In the genomic region with DNA sequence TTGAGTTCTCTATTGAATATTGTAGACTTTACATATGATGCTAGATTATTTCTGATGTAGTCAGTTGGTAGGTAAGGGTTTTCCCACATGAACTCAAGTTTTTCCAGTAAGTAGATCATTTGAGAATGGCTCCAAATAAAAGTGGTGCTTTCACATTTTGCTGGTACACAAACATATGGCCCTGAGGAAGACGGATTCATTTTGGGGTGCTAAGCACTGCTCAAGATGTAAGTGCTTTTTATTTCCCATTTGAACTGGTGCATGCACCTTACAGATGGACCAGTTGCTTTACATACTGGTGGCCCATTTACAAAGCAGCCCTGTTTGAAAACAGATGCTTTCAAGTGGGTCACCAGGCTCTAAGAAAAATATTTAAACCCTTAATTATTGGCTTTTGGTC, we compare ENCODE assay signal across 25 cellular contexts.
"Had no signal": no experiment of that assay in that cellular context is flagged by ENCODE, and none has a peak within 500 bp of the region (broad histone marks: within the 10 kb centered on the region; RNA-seq: fewer than 3 reads in every experiment).

No MANE protein-coding gene starts in this region.

- H3K27ac ChIP-seq: body of pancreas, colonic mucosa, epithelial cell of prostate, gastrocnemius medialis, ovary, psoas muscle, right atrium auricular region, testis had no signal

- H3K27me3 Mint-ChIP-seq: activated B cell treated with CpG ODN at 0.5 μM for 24 hours; activated CD8-positive, alpha-beta T cell treated with anti-CD3 and anti-CD28 coated beads for 36 hours; activated naive CD8-positive, alpha-beta T cell; activated T-helper 17 cell treated with anti-CD3 and anti-CD28 coated beads, Interleukin-2, amount 50 U/mL, for 72 hours had no signal

- H3K27me3 ChIP-seq: adrenal gland, body of pancreas, colonic mucosa, gastrocnemius medialis, ovary, right atrium auricular region, spleen, testis had no signal

- H3K9me3 ChIP-seq: adrenal gland, body of pancreas, colonic mucosa, gastrocnemius medialis, ovary, psoas muscle, right atrium auricular region, spleen, testis had no signal

- H3K27ac Mint-ChIP-seq: activated B cell treated with CpG ODN at 0.5 μM for 24 hours; activated CD8-positive, alpha-beta T cell treated with anti-CD3 and anti-CD28 coated beads for 36 hours; activated naive CD8-positive, alpha-beta T cell; activated T-helper 17 cell treated with anti-CD3 and anti-CD28 coated beads, Interleukin-2, amount 50 U/mL, for 72 hours; memory B cell; T-helper 2 cell treated with Interferon-gamma antibody and Interleukin-4, amounts not matched to agents 5 μg/mL and 100 μg/mL, for 36 hours had no signal

- H3K9me3 Mint-ChIP-seq: activated B cell treated with CpG ODN at 0.5 μM for 24 hours; activated CD8-positive, alpha-beta T cell treated with anti-CD3 and anti-CD28 coated beads for 36 hours; activated T-cell treated with anti-CD3 and anti-CD28 coated beads, Interleukin-2, amount 50 U/mL, for 4 hours; memory B cell; T-helper 2 cell treated with Interferon-gamma antibody and Interleukin-4, amounts not matched to agents 5 μg/mL and 100 μg/mL, for 36 hours had no signal

- H3K4me1 ChIP-seq: colonic mucosa, gastrocnemius medialis, psoas muscle, right atrium auricular region, spleen had no signal

- H3K36me3 ChIP-seq: adrenal gland, colonic mucosa, gastrocnemius medialis, ovary, right atrium auricular region, spleen had no signal

- H3K4me1 Mint-ChIP-seq: activated B cell treated with CpG ODN at 0.5 μM for 24 hours; activated T-helper 17 cell treated with anti-CD3 and anti-CD28 coated beads, Interleukin-2, amount 50 U/mL, for 72 hours; memory B cell had no signal

- H3K36me3 Mint-ChIP-seq: activated naive CD8-positive, alpha-beta T cell; memory B cell had no signal

- ATAC-seq: activated CD8-positive, alpha-beta T cell treated with anti-CD3 and anti-CD28 coated beads for 36 hours; activated T-cell treated with anti-CD3 and anti-CD28 coated beads, Interleukin-2, amount 50 U/mL, for 4 hours; activated T-helper 17 cell treated with anti-CD3 and anti-CD28 coated beads, Interleukin-2, amount 50 U/mL, for 72 hours; body of pancreas; gastrocnemius medialis; left cardiac atrium; psoas muscle had no signal

- H3K4me3 Mint-ChIP-seq: activated B cell treated with CpG ODN at 0.5 μM for 24 hours; activated CD8-positive, alpha-beta T cell treated with anti-CD3 and anti-CD28 coated beads for 36 hours; activated naive CD8-positive, alpha-beta T cell; activated T-cell treated with anti-CD3 and anti-CD28 coated beads, Interleukin-2, amount 50 U/mL, for 4 hours; activated T-helper 17 cell treated with anti-CD3 and anti-CD28 coated beads, Interleukin-2, amount 50 U/mL, for 72 hours; memory B cell; T-helper 2 cell treated with Interferon-gamma antibody and Interleukin-4, amounts not matched to agents 5 μg/mL and 100 μg/mL, for 36 hours had no signal

- H3K4me3 ChIP-seq: adrenal gland, body of pancreas, colonic mucosa, gastrocnemius medialis, psoas muscle, right atrium auricular region, spleen, testis had no signal

- DNase-seq: activated B cell treated with CpG ODN at 0.5 μM for 24 hours; activated CD4-positive, alpha-beta T cell treated with anti-CD3 and anti-CD28 coated beads, Interleukin-2, amount 50 U/mL, for 1 hour; activated CD8-positive, alpha-beta T cell treated with anti-CD3 and anti-CD28 coated beads for 36 hours; activated T-cell treated with anti-CD3 and anti-CD28 coated beads, Interleukin-2, amount 50 U/mL, for 4 hours; adrenal gland; aorta; body of pancreas; colonic mucosa; effector CD8-positive, alpha-beta T cell; gastrocnemius medialis; hippocampal formation; left cardiac atrium; psoas muscle; spleen; stimulated activated naive CD4-positive, alpha-beta T cell treated with Interleukin-2 at 50 U/mL for 16 hours; T-helper 1 cell; testis; trophoblast cell had no signal
